Comparison of ENCODE assay signal across 18 cellular contexts in genomic region chr2:226915846-226916360, GRCh38.
A peak's percentile ranks its signal among the peaks of the same experiment; 100 is the strongest.
DNase-seq lines count a peak whose midpoint lies in the region; ATAC-seq, FAIRE-seq and TF ChIP-seq lines count a peak whose summit lies in the region.
"Had no signal": no experiment of that assay in that cellular context is flagged by ENCODE, and none has a peak within 500 bp of the region (broad histone marks: within the 10 kb centered on the region; RNA-seq: fewer than 3 reads in every experiment).

No MANE protein-coding gene starts in this region.

- CTCF ChIA-PET in PC-9 (lab: Charles Lee) = no interaction called here

- POLR2A ChIA-PET in PC-9 (lab: Charles Lee; ENCODE audit: unreplicated experiment) = no interaction called here

- no peaks in the 10 kb centered on the region for H3K27me3 Mint-ChIP-seq in astrocyte (ENCODE audit: low read depth, unreplicated experiment)
- H3K27me3 Mint-ChIP-seq in memory B cell = no peaks in the 10 kb centered on the region
- H3K27me3 Mint-ChIP-seq: activated CD4-positive, alpha-beta memory T cell treated with anti-CD3 and anti-CD28 coated beads for 36 hours had no signal

- no peak overlapping the region for H2AFZ ChIP-seq in astrocyte (ENCODE audit: low read depth, low read length)
- no peak overlapping the region for H2AFZ ChIP-seq in PC-9

- H3K9ac ChIP-seq in astrocyte (ENCODE audit: low read length) = no peak overlapping the region
- H3K9ac ChIP-seq: BLaER1 had no signal

- H3K27ac Mint-ChIP-seq in astrocyte (ENCODE audit: unreplicated experiment) = no peak overlapping the region
- H3K27ac Mint-ChIP-seq in memory B cell = peak overlapping the region; percentile 72
- H3K27ac Mint-ChIP-seq: activated CD4-positive, alpha-beta memory T cell treated with anti-CD3 and anti-CD28 coated beads for 36 hours had no signal

- DNase-seq in AG20443 (ENCODE audit: low spot score) (peak; percentile 51), HCEC 1CT (peak; percentile 87), astrocyte (ENCODE audit: low read depth) (peak; percentile 62), memory B cell (ENCODE audit: low spot score in 2 of 2) (no peak), DMS153 (lab: John Stamatoyannopoulos, UW) (no peak), activated gamma-delta T cell treated with Interleukin-2 at 50 U/mL for 16 hours (no peak), PC-9 (no peak), NCI-H526 (lab: John Stamatoyannopoulos, UW) (no peak)
- DNase-seq: activated CD4-positive, alpha-beta memory T cell treated with anti-CD3 and anti-CD28 coated beads for 36 hours; NCI-H1436; NCI-H510A; occipital lobe; stimulated activated CD8-positive, alpha-beta memory T cell treated with anti-CD3 and anti-CD28 coated beads, Interleukin-4, amount 100 ng/mL, for 48 hours; T-helper 9 cell; uterus had no signal

- H3K4me1 Mint-ChIP-seq in astrocyte (ENCODE audit: low read depth, unreplicated experiment) (peaks cover 5% of the 10 kb centered on the region), memory B cell (peaks cover 33% of the 10 kb centered on the region)

- H3K4me3 Mint-ChIP-seq in astrocyte (ENCODE audit: unreplicated experiment) (no peak overlapping the region), memory B cell (no peak overlapping the region)
- H3K4me3 Mint-ChIP-seq: activated CD4-positive, alpha-beta memory T cell treated with anti-CD3 and anti-CD28 coated beads for 36 hours had no signal

- H4K20me1 ChIP-seq in astrocyte (ENCODE audit: insufficient read depth, low read length) (no peaks in the 10 kb centered on the region), PC-9 (ENCODE audit: insufficient read depth) (no peaks in the 10 kb centered on the region)
- H4K20me1 ChIP-seq: BLaER1 had no signal

- H3K4me2 ChIP-seq in astrocyte (ENCODE audit: low read length) (no peak overlapping the region), PC-9 (no peak overlapping the region)
- H3K4me2 ChIP-seq: BLaER1 had no signal

- intact Hi-C loops in PC-9 (cut with micrococcal nuclease; ENCODE audit: unreplicated experiment) = no loop called here

- H3K4me3 ChIP-seq in astrocyte (ENCODE audit: insufficient read depth, low read depth, low read length) (no peak overlapping the region), PC-9 (no peak overlapping the region)
- H3K4me3 ChIP-seq: BLaER1, lung, uterus had no signal

- H3K9me2 ChIP-seq in PC-9 (ENCODE audit: insufficient read depth) = no peaks in the 10 kb centered on the region

- H3K9me3 ChIP-seq in astrocyte (ENCODE audit: insufficient read depth, low read depth, low read length) (no peaks in the 10 kb centered on the region), PC-9 (ENCODE audit: insufficient read depth, low read depth) (no peaks in the 10 kb centered on the region)
- H3K9me3 ChIP-seq: BLaER1, uterus had no signal

- H3K79me2 ChIP-seq in astrocyte (ENCODE audit: insufficient read depth, low read length) (no peaks in the 10 kb centered on the region), PC-9 (ENCODE audit: low read depth) (no peaks in the 10 kb centered on the region)

- H3F3A ChIP-seq in PC-9 (ENCODE audit: insufficient read depth, low read depth) = no peaks in the 10 kb centered on the region

- BruUV-seq in PC-9 (replicated peaks; lab: Mats Ljungman, UMichigan) = no TSS peak

- H3K9me3 Mint-ChIP-seq in astrocyte (ENCODE audit: unreplicated experiment) (peaks cover 2% of the 10 kb centered on the region), memory B cell (peaks cover 2% of the 10 kb centered on the region)
- H3K9me3 Mint-ChIP-seq: activated CD4-positive, alpha-beta memory T cell treated with anti-CD3 and anti-CD28 coated beads for 36 hours had no signal

- H3K36me3 ChIP-seq in astrocyte (ENCODE audit: insufficient read depth, low read length) (no peaks in the 10 kb centered on the region), PC-9 (ENCODE audit: low read depth) (no peaks in the 10 kb centered on the region)
- H3K36me3 ChIP-seq: uterus had no signal

- H3K27me3 ChIP-seq in astrocyte (ENCODE audit: insufficient read depth, low read length) (no peaks in the 10 kb centered on the region), PC-9 (ENCODE audit: insufficient read depth, low read depth) (no peaks in the 10 kb centered on the region)
- H3K27me3 ChIP-seq: BLaER1, uterus had no signal

- no peaks in the 10 kb centered on the region for H3K36me3 Mint-ChIP-seq in astrocyte (ENCODE audit: low read depth, unreplicated experiment)
- peaks cover 42% of the 10 kb centered on the region for H3K36me3 Mint-ChIP-seq in memory B cell

- no peak for ATAC-seq in memory B cell (ENCODE audit: low read depth)
- ATAC-seq: Right ventricle myocardium inferior had no signal

- H3K27ac ChIP-seq in astrocyte (ENCODE audit: low read depth, low read length) = no peak overlapping the region
- no peak overlapping the region for H3K27ac ChIP-seq in PC-9
- H3K27ac ChIP-seq: BLaER1, uterus had no signal

- no peak for TF ChIP-seq CTCF in astrocyte (IDR thresholded peaks at IDR 0.05; ENCODE audit: insufficient read depth, low read depth, low read length)
- no peak for TF ChIP-seq CTCF in PC-9 (conservative IDR thresholded peaks at IDR 0.05)

- H3K4me1 ChIP-seq in astrocyte (ENCODE audit: insufficient read depth, low read length) = no peaks in the 10 kb centered on the region
- no peaks in the 10 kb centered on the region for H3K4me1 ChIP-seq in PC-9 (replicated peaks; ENCODE audit: insufficient read depth)
- H3K4me1 ChIP-seq: BLaER1, uterus had no signal

- no peak for FAIRE-seq in astrocyte (lab: Jason Lieb, UNC)

Comparison
In these comparisons a context has a peak if more than half of its experiments do, and no peak if none do; other contexts are left out.
1. DNase-seq: peak in AG20443 (single experiment), HCEC 1CT (single experiment) and astrocyte (single experiment); none in memory B cell (0 of 2), DMS153 (single experiment), activated gamma-delta T cell treated with Interleukin-2 at 50 U/mL for 16 hours (single experiment), PC-9 (0 of 2) and NCI-H526 (0 of 2).